In the genomic region with DNA sequence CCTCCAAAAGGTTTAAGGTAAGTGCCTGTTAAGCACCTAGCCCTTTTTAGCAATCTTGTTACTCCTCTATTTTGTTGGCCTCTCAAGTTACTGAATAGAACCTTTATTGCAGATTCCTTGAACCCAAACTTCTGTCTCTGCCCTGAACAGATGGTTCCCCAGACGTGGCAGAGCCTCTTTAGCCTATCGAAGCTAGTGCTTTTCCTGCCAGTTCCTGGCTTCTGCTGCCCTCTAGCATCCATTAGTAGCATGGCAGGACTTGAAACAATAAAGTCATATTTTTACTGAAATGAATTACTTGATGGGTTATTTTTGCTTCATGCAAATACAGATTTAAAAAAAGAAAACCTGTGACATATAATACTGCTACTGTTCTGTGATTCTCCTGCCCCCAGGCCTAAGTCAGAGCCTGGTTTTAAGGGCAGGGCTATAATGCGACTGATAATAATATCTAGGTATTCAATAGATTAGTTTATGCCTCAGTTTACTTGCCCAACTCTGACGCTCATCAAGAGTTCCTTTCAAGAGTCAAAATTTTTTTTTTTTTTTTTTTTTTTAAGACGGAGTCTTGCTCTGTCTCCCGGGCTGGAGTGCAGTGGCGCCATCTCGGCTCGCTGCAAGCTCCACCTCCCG, we compare ENCODE assay signal across 8 cellular contexts.
DNase-seq lines count a peak whose midpoint lies in the region; ATAC-seq, FAIRE-seq and TF ChIP-seq lines count a peak whose summit lies in the region.

No MANE protein-coding gene starts in this region.

- WGBS in right cardiac atrium: 67% methylated on average over 10 of the region's 10 CpGs

- intact Hi-C loops in Right ventricle myocardium superior (cut with DNase I): no loop called here
- intact Hi-C loops in Right ventricle myocardium inferior (cut with DNase I): no loop called here
- intact Hi-C loops in right cardiac atrium (cut with DNase I): no loop called here

- no peak overlapping the region for H3K9ac ChIP-seq in adipocyte (ENCODE audit: low read length)

- H3K4me1 ChIP-seq in adipocyte (ENCODE audit: control insufficient read depth, insufficient read depth, low read length): no peaks in the 10 kb centered on the region
- H3K4me1 ChIP-seq in right cardiac atrium (ENCODE audit: control insufficient read depth, insufficient read depth, low read length): no peaks in the 10 kb centered on the region

- POLR2A ChIA-PET in HEK293T (lab: Yijun Ruan, JAX): no interaction called here

- H3K27me3 ChIP-seq in adipocyte (replicated peaks; ENCODE audit: control insufficient read depth, insufficient read depth, low read length): peaks cover 6% of the 10 kb centered on the region
- no peaks in the 10 kb centered on the region for H3K27me3 ChIP-seq in right cardiac atrium (ENCODE audit: control insufficient read depth, insufficient read depth)

- H3K4me3 ChIP-seq in adipocyte (ENCODE audit: low read length) (no peak overlapping the region), right cardiac atrium (ENCODE audit: low read length) (no peak overlapping the region), skeletal muscle cell (ENCODE audit: low read depth, low read length) (no peak overlapping the region)

- FAIRE-seq in RCC 7860 (lab: Jason Lieb, UNC): peak; percentile 45

- DNase-seq in Right ventricle myocardium superior: no peak
- no peak for DNase-seq in Right ventricle myocardium inferior (ENCODE audit: missing footprints)
- DNase-seq in HEK293T (ENCODE audit: extremely low spot score): peak; percentile 64
- DNase-seq in LoVo (ENCODE audit: low spot score): peak; percentile 67
- peak; percentile 44 for DNase-seq in RCC 7860 (ENCODE audit: low spot score)
- DNase-seq in adipocyte (ENCODE audit: low read depth): peak; percentile 62
- peak in 1 of 3 donors; percentile 15 for DNase-seq in right cardiac atrium
- peak; percentile 8 for DNase-seq in skeletal muscle cell (ENCODE audit: low read depth)

- CTCF ChIA-PET in HEK293T (lab: Yijun Ruan, JAX): no interaction called here

- no peaks in the 10 kb centered on the region for H3K9me3 ChIP-seq in adipocyte (ENCODE audit: control insufficient read depth, low read length)
- no peaks in the 10 kb centered on the region for H3K9me3 ChIP-seq in right cardiac atrium (ENCODE audit: control insufficient read depth, low read length)

- ATAC-seq in Right ventricle myocardium superior (ENCODE audit: poor library complexity): peak; percentile 83
- ATAC-seq in Right ventricle myocardium inferior: no peak
- peak; percentile 63 to 65 for ATAC-seq in right cardiac atrium

- H3K27ac ChIP-seq in right cardiac atrium (ENCODE audit: low read length): no peak overlapping the region

- H3K36me3 ChIP-seq in adipocyte (ENCODE audit: control insufficient read depth, insufficient read depth, low read length, severe bottlenecking): no peaks in the 10 kb centered on the region

TF ChIP-seq in HEK293T, 16 proteins besides CTCF, POLR2A, EP300 and RAD21:
- TF ChIP-seq ELF4 (IDR thresholded peaks at IDR 0.05): no peak
TF ChIP-seq in HEK293T: peak in this region for 0.

Comparison
In these comparisons a context has a peak if more than half of its experiments do, and no peak if none do; other contexts are left out.
1. DNase-seq: peak in HEK293T (single experiment), LoVo (single experiment), RCC 7860 (single experiment), adipocyte (single experiment) and skeletal muscle cell (single experiment); none in Right ventricle myocardium superior (single experiment) and Right ventricle myocardium inferior (single experiment).